In genomic region chr16:26860506-26860905, GRCh38 we compare ENCODE assay signal across 3 cellular contexts.
"Had no signal": no experiment of that assay in that cellular context is flagged by ENCODE, and none has a peak within 500 bp of the region (broad histone marks: within the 10 kb centered on the region; RNA-seq: fewer than 3 reads in every experiment).

No MANE protein-coding gene starts in this region.

- DNase-seq: GDM1, GF-D8 had no signal

- ATAC-seq: GM12878 had no signal

- H3K4me3 ChIP-seq: GM12878 had no signal
